19 cellular contexts compared by ENCODE assay signal in the genomic region with DNA sequence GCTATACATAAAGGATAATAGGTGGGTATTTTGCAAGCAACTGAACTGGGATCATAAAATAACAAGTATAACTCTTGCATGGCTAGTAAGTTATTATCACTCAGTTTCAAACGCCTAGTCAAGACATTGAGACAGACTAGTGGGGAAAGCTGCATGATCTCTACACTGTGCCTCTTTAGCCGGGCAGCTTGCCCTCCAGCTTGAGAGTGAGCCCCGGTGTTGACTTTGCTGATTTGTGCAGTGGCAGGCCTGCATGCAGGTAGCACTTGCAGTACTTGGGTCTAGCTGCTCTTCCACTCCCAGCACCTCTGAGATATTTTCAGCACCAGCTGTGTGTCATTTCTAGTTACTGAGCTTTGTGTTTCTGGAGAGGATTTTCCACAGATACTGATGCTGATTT.
"Had no signal": no experiment of that assay in that cellular context is flagged by ENCODE, and none has a peak within 500 bp of the region (broad histone marks: within the 10 kb centered on the region; RNA-seq: fewer than 3 reads in every experiment).

No MANE protein-coding gene starts in this region.

- H3K27ac Mint-ChIP-seq: progenitor cell of endocrine pancreas, T-helper 17 cell had no signal

- DNase-seq: activated CD4-positive, alpha-beta T cell treated with anti-CD3 and anti-CD28 coated beads for 4 hours; activated CD4-positive, alpha-beta T cell treated with anti-CD3 and anti-CD28 coated beads, Interleukin-2, amount 50 U/mL, for 48 hours; activated CD4-positive, CD25-positive, alpha-beta regulatory T cell; activated effector memory CD4-positive, alpha-beta T cell treated with anti-CD3 and anti-CD28 coated beads, Interleukin-2, amount 50 U/mL, for 16 hours; activated naive CD4-positive, alpha-beta T cell treated with anti-CD3 and anti-CD28 coated beads, Interleukin-2, amount 50 U/mL, for 16 hours; esophagus squamous epithelium; gastrocnemius medialis; naive B cell; stimulated activated CD4-positive, alpha-beta T cell treated with anti-CD3 and anti-CD28 coated beads, Interleukin-4, amount 100 ng/mL, for 24 hours; stimulated activated naive CD8-positive, alpha-beta T cell treated with anti-CD3 and anti-CD28 coated beads, Interleukin-15, Interleukin-2, amounts not matched to agents 100 U/mL and 50 U/mL, for 24 hours; SW 1271; T-helper 17 cell had no signal

- H3K4me3 ChIP-seq: body of pancreas, coronary artery, esophagus squamous epithelium, gastrocnemius medialis, lung, neural progenitor cell, tibial nerve had no signal

- H3K4me1 ChIP-seq: body of pancreas, esophagus squamous epithelium, gastrocnemius medialis, neural progenitor cell, tibial nerve had no signal

- H3K4me1 Mint-ChIP-seq: central memory CD8-positive, alpha-beta T cell; naive B cell had no signal

- H3K9ac ChIP-seq: neural progenitor cell had no signal

- H3K27me3 ChIP-seq: body of pancreas, esophagus squamous epithelium, gastrocnemius medialis, neural progenitor cell, tibial nerve had no signal

- ATAC-seq: body of pancreas; gastrocnemius medialis; stimulated activated naive CD8-positive, alpha-beta T cell treated with anti-CD3 and anti-CD28 coated beads, Interleukin-15, Interleukin-2, amounts not matched to agents 100 U/mL and 50 U/mL, for 24 hours; T-helper 17 cell had no signal

- H3K27me3 Mint-ChIP-seq: central memory CD8-positive, alpha-beta T cell; naive B cell; progenitor cell of endocrine pancreas; T-helper 17 cell had no signal

- H3K27ac ChIP-seq: body of pancreas, coronary artery, esophagus squamous epithelium, gastrocnemius medialis, neural progenitor cell, tibial nerve had no signal

- H3K9me3 Mint-ChIP-seq: central memory CD8-positive, alpha-beta T cell; naive B cell; neural progenitor cell had no signal

- H3K36me3 Mint-ChIP-seq: naive B cell had no signal

- H3K9me3 ChIP-seq: body of pancreas, esophagus squamous epithelium, gastrocnemius medialis, tibial nerve had no signal

- H3K4me3 Mint-ChIP-seq: central memory CD8-positive, alpha-beta T cell; naive B cell; neural progenitor cell; T-helper 17 cell had no signal
